19 cellular contexts compared by ENCODE assay signal in the genomic region with DNA sequence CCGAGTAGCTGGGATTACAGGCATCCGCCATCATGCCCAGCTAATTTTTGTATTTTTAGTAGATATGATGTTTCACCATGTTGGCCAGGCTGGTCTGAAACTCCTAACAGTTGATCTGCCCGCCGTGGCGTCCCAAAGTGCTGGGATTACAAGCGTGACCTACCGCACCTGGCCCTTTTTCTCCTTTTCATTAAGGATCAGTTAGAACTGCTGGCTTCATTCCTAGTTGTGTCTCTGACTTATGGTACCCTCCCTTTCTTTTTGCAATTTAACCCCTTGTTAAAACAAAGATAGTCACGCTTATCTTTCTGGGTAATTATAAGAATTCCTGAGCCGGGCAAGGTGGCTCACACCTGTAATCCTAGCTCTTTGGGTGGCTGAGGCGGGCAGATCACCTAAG. TPM values are rescaled to one million over a fixed set of nuclear protein-coding genes. Genes with fewer than 3 reads are reported as not detected.
DNase-seq lines count a peak whose midpoint lies in the region; ATAC-seq and TF ChIP-seq lines count a peak whose summit lies in the region.
"Had no signal": no experiment of that assay in that cellular context is flagged by ENCODE, and none has a peak within 500 bp of the region (broad histone marks: within the 10 kb centered on the region; RNA-seq: fewer than 3 reads in every experiment).

No MANE protein-coding gene starts in this region.

- no peaks in the 10 kb centered on the region for H3K27me3 Mint-ChIP-seq in GM23338 (ENCODE audit: insufficient read depth, low read depth, poor library complexity)
- H3K27me3 Mint-ChIP-seq: B cell; CD4-positive, alpha-beta T cell had no signal

- ATAC-seq in GM23338 (no peak), right lobe of liver (no peak), SK-N-SH treated with all-trans-retinoic acid at 6 μM for 48 hours (no peak)
- ATAC-seq: A549; CD8-positive, alpha-beta T cell had no signal

- BruUV-seq in OCI-LY7 (replicated peaks; lab: Mats Ljungman, UMichigan), result no TSS peak

- H3K4me3 Mint-ChIP-seq in GM23338, result no peak overlapping the region
- H3K4me3 Mint-ChIP-seq: B cell; CD4-positive, alpha-beta T cell; CD8-positive, alpha-beta T cell had no signal

- TF ChIP-seq CTCF in GM23338 (conservative IDR thresholded peaks at IDR 0.05; ENCODE audit: low read depth in 2 of 2) (no peak), WERI-Rb-1 (IDR thresholded peaks at IDR 0.05; ENCODE audit: low read depth, low read length) (no peak), right lobe of liver (IDR thresholded peaks at IDR 0.05) (no peak), OCI-LY7 (conservative IDR thresholded peaks at IDR 0.05; ENCODE audit: low read length) (no peak)

- H3K79me2 ChIP-seq in GM23338 (replicated peaks; ENCODE audit: insufficient read depth) (no peaks in the 10 kb centered on the region), OCI-LY7 (ENCODE audit: insufficient read depth, low read depth, low read length) (no peaks in the 10 kb centered on the region)

- no peaks in the 10 kb centered on the region for H3K4me1 Mint-ChIP-seq in GM23338
- H3K4me1 Mint-ChIP-seq: B cell had no signal

- H3K27ac Mint-ChIP-seq in GM23338, result no peak overlapping the region
- H3K27ac Mint-ChIP-seq: B cell; CD4-positive, alpha-beta T cell; CD8-positive, alpha-beta T cell had no signal

- H3K4me3 ChIP-seq in GM23338, result no peak overlapping the region
- peak overlapping the region; percentile 9; the same call in 1 of the 2 replicates for H3K4me3 ChIP-seq in WERI-Rb-1 (ENCODE audit: low read depth, low read length)
- H3K4me3 ChIP-seq in right lobe of liver, result no peak overlapping the region
- H3K4me3 ChIP-seq in OCI-LY7 (ENCODE audit: low read depth, low read length, poor library complexity, severe bottlenecking), result no peak overlapping the region
- H3K4me3 ChIP-seq: A549; BLaER1 treated with 17β-estradiol and CSF1 and Interleukin-3, amounts not matched to agents 10 nM and 100 nM had no signal

- H3K36me3 ChIP-seq in GM23338 (ENCODE audit: insufficient read depth), result no peaks in the 10 kb centered on the region
- H3K36me3 ChIP-seq in WERI-Rb-1, result no peaks in the 10 kb centered on the region
- H3K36me3 ChIP-seq in right lobe of liver, result no peaks in the 10 kb centered on the region
- H3K36me3 ChIP-seq in OCI-LY7 (ENCODE audit: insufficient read depth, low read length), result no peaks in the 10 kb centered on the region

- H4K20me1 ChIP-seq in GM23338 (replicated peaks; ENCODE audit: insufficient read depth), result no peaks in the 10 kb centered on the region
- H4K20me1 ChIP-seq in OCI-LY7 (ENCODE audit: insufficient read depth, low read length), result no peaks in the 10 kb centered on the region
- H4K20me1 ChIP-seq: BLaER1 treated with 17β-estradiol and CSF1 and Interleukin-3, amounts not matched to agents 10 nM and 100 nM had no signal

- 0 out of 2 replicates have a peak overlapping the region, but pooled peaks have one; percentile 28 for H2AFZ ChIP-seq in GM23338
- H2AFZ ChIP-seq in OCI-LY7 (ENCODE audit: low read length), result no peak overlapping the region

- CTCF ChIA-PET in OCI-LY7 (lab: Charles Lee; ENCODE audit: unreplicated experiment), result no interaction called here

- H3F3A ChIP-seq in GM23338 (replicated peaks; ENCODE audit: low read depth), result no peaks in the 10 kb centered on the region

- no peaks in the 10 kb centered on the region for H3K27me3 ChIP-seq in GM23338 (ENCODE audit: insufficient read depth)
- H3K27me3 ChIP-seq in WERI-Rb-1 (ENCODE audit: insufficient read depth, low read depth, severe bottlenecking), result no peaks in the 10 kb centered on the region
- no peaks in the 10 kb centered on the region for H3K27me3 ChIP-seq in right lobe of liver
- H3K27me3 ChIP-seq: BLaER1 treated with 17β-estradiol and CSF1 and Interleukin-3, amounts not matched to agents 10 nM and 100 nM had no signal

- no peak for TF ChIP-seq POLR2A in right lobe of liver (IDR thresholded peaks at IDR 0.05)

- H3K27ac ChIP-seq in GM23338 (ENCODE audit: low read depth) (no peak overlapping the region), WERI-Rb-1 (peak overlapping the region; percentile 40), right lobe of liver (no peak overlapping the region), OCI-LY7 (ENCODE audit: low read depth, low read length, poor library complexity, severe bottlenecking) (no peak overlapping the region)
- H3K27ac ChIP-seq: A549; BLaER1 treated with 17β-estradiol and CSF1 and Interleukin-3, amounts not matched to agents 10 nM and 100 nM; C4-2B had no signal

- no peaks in the 10 kb centered on the region for H3K9me2 ChIP-seq in GM23338 (ENCODE audit: insufficient read depth)
- no peaks in the 10 kb centered on the region for H3K9me2 ChIP-seq in OCI-LY7 (ENCODE audit: insufficient read depth, low read length)

- POLR2A ChIA-PET in OCI-LY7 (lab: Charles Lee), result interaction anchor here (1.1 kb wide), 1 partner anchor 12 kb away, joined by 3 read pairs; no protein-coding TSS in a partner anchor

- WGBS in right lobe of liver (ENCODE audit: insufficient coverage, low coverage, low lambda C conversion rate, missing lambda C conversion rate), result 95% methylated on average over 10 of the region's 10 CpGs

- H3K4me2 ChIP-seq in GM23338, result no peak overlapping the region
- no peak overlapping the region for H3K4me2 ChIP-seq in OCI-LY7 (ENCODE audit: low read length)
- H3K4me2 ChIP-seq: A549; BLaER1 treated with 17β-estradiol and CSF1 and Interleukin-3, amounts not matched to agents 10 nM and 100 nM had no signal

- peaks cover 5% of the 10 kb centered on the region; the same call in 1 of the 3 replicates for H3K36me3 Mint-ChIP-seq in GM23338 (ENCODE audit: low read depth)
- H3K36me3 Mint-ChIP-seq: CD8-positive, alpha-beta T cell had no signal

- H3K9me3 Mint-ChIP-seq in GM23338, result peaks cover 6% of the 10 kb centered on the region
- H3K9me3 Mint-ChIP-seq: CD4-positive, alpha-beta T cell had no signal

- no peak for DNase-seq in GM23338 (ENCODE audit: low spot score)
- peak; percentile 13 for DNase-seq in WERI-Rb-1
- peak; percentile 59 for DNase-seq in left kidney (ENCODE audit: low read depth, low spot score)
- no peak for DNase-seq in NCI-H2227 (lab: John Stamatoyannopoulos, UW; ENCODE audit: unreplicated experiment)
- no peak for DNase-seq in right lobe of liver
- no peak for DNase-seq in OCI-LY7 (ENCODE audit: low spot score)
- DNase-seq: AML-193; Caco-2; Calu3; CD4-positive, alpha-beta T cell; CD8-positive, alpha-beta T cell; DMS79 treated with DMSO at 0.1 percent for 48 hours; GF-D8 had no signal

- H3K9me3 ChIP-seq in WERI-Rb-1 (ENCODE audit: severe bottlenecking) (no peaks in the 10 kb centered on the region), right lobe of liver (no peaks in the 10 kb centered on the region), OCI-LY7 (ENCODE audit: low read length) (no peaks in the 10 kb centered on the region)
- H3K9me3 ChIP-seq: A549, Caco-2 had no signal

- no peaks in the 10 kb centered on the region for H3K4me1 ChIP-seq in GM23338 (ENCODE audit: insufficient read depth)
- no peaks in the 10 kb centered on the region for H3K4me1 ChIP-seq in right lobe of liver
- H3K4me1 ChIP-seq in OCI-LY7 (ENCODE audit: insufficient read depth, low read length, poor library complexity, severe bottlenecking), result no peaks in the 10 kb centered on the region
- H3K4me1 ChIP-seq: BLaER1 treated with 17β-estradiol and CSF1 and Interleukin-3, amounts not matched to agents 10 nM and 100 nM had no signal

- intact Hi-C loops in right lobe of liver (cut with DNase I) (no loop called here), OCI-LY7 (cut with micrococcal nuclease; ENCODE audit: unreplicated experiment) (loop anchor here (5.0 kb wide), 1 partner anchor 46 kb away; no protein-coding TSS in a partner anchor)

TF ChIP-seq in SK-N-SH treated with all-trans-retinoic acid at 6 μM for 48 hours, 23 proteins besides CTCF, POLR2A, EP300 and RAD21 (continues in another document):
- TF ChIP-seq ISL1 (CRISPR knock-in tag; IDR thresholded peaks at IDR 0.05) (no peak), ZNF8 (CRISPR knock-in tag; IDR thresholded peaks at IDR 0.05) (no peak), ZFP30 (CRISPR knock-in tag; IDR thresholded peaks at IDR 0.05) (no peak), SNAI2 (CRISPR knock-in tag; IDR thresholded peaks at IDR 0.05) (no peak), ARNTL (CRISPR knock-in tag; IDR thresholded peaks at IDR 0.05; ENCODE audit: borderline replicate concordance, low read depth) (no peak), ZC3H10 (CRISPR knock-in tag; IDR thresholded peaks at IDR 0.05) (no peak)
- TF ChIP-seq, protein P1, sequence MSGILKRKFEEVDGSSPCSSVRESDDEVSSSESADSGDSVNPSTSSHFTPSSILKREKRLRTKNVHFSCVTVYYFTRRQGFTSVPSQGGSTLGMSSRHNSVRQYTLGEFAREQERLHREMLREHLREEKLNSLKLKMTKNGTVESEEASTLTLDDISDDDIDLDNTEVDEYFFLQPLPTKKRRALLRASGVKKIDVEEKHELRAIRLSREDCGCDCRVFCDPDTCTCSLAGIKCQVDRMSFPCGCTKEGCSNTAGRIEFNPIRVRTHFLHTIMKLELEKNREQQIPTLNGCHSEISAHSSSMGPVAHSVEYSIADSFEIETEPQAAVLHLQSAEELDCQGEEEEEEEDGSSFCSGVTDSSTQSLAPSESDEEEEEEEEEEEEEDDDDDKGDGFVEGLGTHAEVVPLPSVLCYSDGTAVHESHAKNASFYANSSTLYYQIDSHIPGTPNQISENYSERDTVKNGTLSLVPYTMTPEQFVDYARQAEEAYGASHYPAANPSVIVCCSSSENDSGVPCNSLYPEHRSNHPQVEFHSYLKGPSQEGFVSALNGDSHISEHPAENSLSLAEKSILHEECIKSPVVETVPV (CRISPR knock-in tag; IDR thresholded peaks at IDR 0.05), result no peak

RNA-seq across cellular contexts. Expression of gene SAMD15, which starts 14.3 kb away (rescaled TPM):
- total RNA-seq in GM23338 (2014; rRNA removed; shearing (Covaris generic)), result 0.76 TPM in 1 of 2 replicates, not detected in the other
- polyA plus RNA-seq in GM23338 (2016; fragmentation: Nextera tagmentation; extraction: Ambion mirVana), result 0.61 and 0.94 TPM in 2 replicates
- under 1 TPM in 4 of 6 experiments, not detected in 2; 0.12 to 0.42 (median 0.31) TPM for total RNA-seq in right lobe of liver
- 1.1 and 1.6 TPM in 2 replicates for total RNA-seq in OCI-LY7 (2014; rRNA removed; shearing (Covaris generic))
- 0.70 and 2.0 TPM in 2 replicates for total RNA-seq in OCI-LY7 (2022)

RNA-seq across cellular contexts. Expression of gene TMED8, which starts 14.5 kb away (rescaled TPM):
- 13.8 and 14.4 TPM in 2 replicates for total RNA-seq in GM23338 (2014; rRNA removed; shearing (Covaris generic))
- polyA plus RNA-seq in GM23338 (2016; fragmentation: Nextera tagmentation; extraction: Ambion mirVana), result 4.0 and 4.3 TPM in 2 replicates
- total RNA-seq in right lobe of liver (1 to 10 TPM; 2.5 to 4.4 (median 3.1) TPM), OCI-LY7 (2022) (45.4 and 46.2 TPM in 2 replicates)
- total RNA-seq in OCI-LY7 (2014; rRNA removed; shearing (Covaris generic)), result 19.5 and 21.9 TPM in 2 replicates

RNA-seq across cellular contexts. Expression of gene NOXRED1, which starts 31.9 kb away (rescaled TPM):
- total RNA-seq in GM23338 (2014; rRNA removed; shearing (Covaris generic)), result not detected in 2 replicates
- 0.24 TPM in 1 of 2 replicates, not detected in the other for polyA plus RNA-seq in GM23338 (2016; fragmentation: Nextera tagmentation; extraction: Ambion mirVana)
- total RNA-seq in right lobe of liver (under 1 TPM in 4 of 6 experiments, not detected in 2; 0.20 to 0.47 (median 0.37) TPM), OCI-LY7 (2022) (0.50 and 0.74 TPM in 2 replicates)
- total RNA-seq in OCI-LY7 (2014; rRNA removed; shearing (Covaris generic)), result 0.38 TPM in 1 of 2 replicates, not detected in the other
- total RNA-seq: A172 had no signal

Comparison
In these comparisons a context has a peak if more than half of its experiments do, and no peak if none do; other contexts are left out.
1. DNase-seq: peak in WERI-Rb-1 (single experiment) and left kidney (single experiment); none in GM23338 (single experiment), NCI-H2227 (single experiment), right lobe of liver (0 of 3) and OCI-LY7 (single experiment).